Comparison of ENCODE assay signal across 12 cellular contexts in the genomic region with DNA sequence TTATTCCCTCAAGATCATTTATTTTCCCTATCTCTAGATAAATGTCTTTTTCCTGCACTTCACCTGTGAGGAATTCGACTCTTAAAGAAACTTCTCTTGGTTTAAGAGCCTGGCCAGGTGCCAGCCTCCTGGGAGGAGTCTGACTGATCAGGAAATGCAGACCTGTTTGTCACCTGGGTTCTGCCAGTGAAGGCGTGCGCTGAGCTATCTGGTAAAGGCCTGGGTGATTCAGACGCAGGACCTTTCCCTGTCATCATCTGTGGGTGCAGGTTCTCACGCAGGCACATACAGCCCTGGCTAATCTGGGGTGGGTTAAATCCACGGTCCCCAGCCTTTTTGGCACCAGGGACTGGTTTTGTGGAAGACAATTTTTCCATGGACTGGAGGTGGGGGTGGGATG.
A peak's percentile ranks its signal among the peaks of the same experiment; 100 is the strongest.
DNase-seq lines count a peak whose midpoint lies in the region; ATAC-seq and TF ChIP-seq lines count a peak whose summit lies in the region.
"Had no signal": no experiment of that assay in that cellular context is flagged by ENCODE, and none has a peak within 500 bp of the region (broad histone marks: within the 10 kb centered on the region; RNA-seq: fewer than 3 reads in every experiment).

No MANE protein-coding gene starts in this region.

- no peaks in the 10 kb centered on the region for H3K36me3 ChIP-seq in Peyer's patch
- no peaks in the 10 kb centered on the region for H3K36me3 ChIP-seq in right atrium auricular region
- H3K36me3 ChIP-seq in skeletal muscle tissue (ENCODE audit: control insufficient read depth in 3 of 3, insufficient read depth in 3 of 3, low read length in 3 of 3), result peaks cover 0 to 2% (median 0%) of the 10 kb centered on the region in 3 donors
- H3K36me3 ChIP-seq: BE2C had no signal

- ATAC-seq in HG02973 (IDR thresholded peaks at IDR 0.05; ENCODE audit: unreplicated experiment) (no peak), GM19351 (IDR thresholded peaks at IDR 0.05; ENCODE audit: unreplicated experiment) (no peak)

- H3K27me3 ChIP-seq in Peyer's patch (no peaks in the 10 kb centered on the region), right atrium auricular region (no peaks in the 10 kb centered on the region), skeletal muscle tissue (ENCODE audit: control insufficient read depth in 3 of 3, insufficient read depth in 3 of 3, low read length in 3 of 3) (no peaks in the 10 kb centered on the region)
- H3K27me3 ChIP-seq: BE2C had no signal

- peak overlapping the region in 2 of 4 donors; percentile 21 to 76 for H3K27ac ChIP-seq in Peyer's patch
- H3K27ac ChIP-seq in right atrium auricular region, result peak overlapping the region; percentile 59 to 60
- peak overlapping the region; percentile 63 for H3K27ac ChIP-seq in skeletal muscle tissue (ENCODE audit: low read depth, low read length)

- DNase-seq in DMS53 (lab: John Stamatoyannopoulos, UW) (peak; percentile 46), Peyer's patch (peak in 2 of 3 donors; percentile 69 to 73), right atrium auricular region (ENCODE audit: low spot score) (no peak), T-helper 2 cell (no peak), hippocampal formation (lab: John Stamatoyannopoulos, UW) (no peak)
- DNase-seq: activated CD4-positive, CD25-positive, alpha-beta regulatory T cell treated with anti-CD3 and anti-CD28 coated beads, Interleukin-2, amount 50 U/mL, for 72 hours; activated effector memory CD4-positive, alpha-beta T cell treated with Interleukin-2 at 50 U/mL for 16 hours; BE2C; SIG-M5 had no signal

- no peak overlapping the region for H3K4me3 ChIP-seq in Peyer's patch
- no peak overlapping the region for H3K4me3 ChIP-seq in right atrium auricular region
- no peak overlapping the region for H3K4me3 ChIP-seq in skeletal muscle tissue (ENCODE audit: low read length in 3 of 3)

- H3K9me3 ChIP-seq in Peyer's patch, result no peaks in the 10 kb centered on the region
- no peaks in the 10 kb centered on the region for H3K9me3 ChIP-seq in right atrium auricular region
- H3K9me3 ChIP-seq in skeletal muscle tissue (ENCODE audit: control insufficient read depth in 3 of 3, low read length in 3 of 3), result no peaks in the 10 kb centered on the region
- H3K9me3 ChIP-seq: BE2C had no signal

- H3K4me1 ChIP-seq in Peyer's patch, result peaks cover 0 to 17% (median 0%) of the 10 kb centered on the region in 4 donors
- peaks cover 0 to 46% of the 10 kb centered on the region in 2 donors for H3K4me1 ChIP-seq in right atrium auricular region
- H3K4me1 ChIP-seq in skeletal muscle tissue (ENCODE audit: control insufficient read depth in 3 of 3, insufficient read depth in 3 of 3, low read length in 3 of 3), result peaks cover 10 to 34% (median 17%) of the 10 kb centered on the region in 3 donors

- H3K9ac ChIP-seq in skeletal muscle tissue (ENCODE audit: low read depth in 1 of 3, low read length in 3 of 3), result no peak overlapping the region

- TF ChIP-seq CTCF in Peyer's patch (IDR thresholded peaks at IDR 0.05) (no peak), right atrium auricular region (IDR thresholded peaks at IDR 0.05) (no peak)

- TF ChIP-seq POLR2A in Peyer's patch (IDR thresholded peaks at IDR 0.05), result no peak

Comparison
In these comparisons a context has a peak if more than half of its experiments do, and no peak if none do; other contexts are left out.
1. DNase-seq: peak in DMS53 (single experiment) and Peyer's patch (2 of 3); none in right atrium auricular region (single experiment), T-helper 2 cell (0 of 5) and hippocampal formation (0 of 2).